In the genomic region with DNA sequence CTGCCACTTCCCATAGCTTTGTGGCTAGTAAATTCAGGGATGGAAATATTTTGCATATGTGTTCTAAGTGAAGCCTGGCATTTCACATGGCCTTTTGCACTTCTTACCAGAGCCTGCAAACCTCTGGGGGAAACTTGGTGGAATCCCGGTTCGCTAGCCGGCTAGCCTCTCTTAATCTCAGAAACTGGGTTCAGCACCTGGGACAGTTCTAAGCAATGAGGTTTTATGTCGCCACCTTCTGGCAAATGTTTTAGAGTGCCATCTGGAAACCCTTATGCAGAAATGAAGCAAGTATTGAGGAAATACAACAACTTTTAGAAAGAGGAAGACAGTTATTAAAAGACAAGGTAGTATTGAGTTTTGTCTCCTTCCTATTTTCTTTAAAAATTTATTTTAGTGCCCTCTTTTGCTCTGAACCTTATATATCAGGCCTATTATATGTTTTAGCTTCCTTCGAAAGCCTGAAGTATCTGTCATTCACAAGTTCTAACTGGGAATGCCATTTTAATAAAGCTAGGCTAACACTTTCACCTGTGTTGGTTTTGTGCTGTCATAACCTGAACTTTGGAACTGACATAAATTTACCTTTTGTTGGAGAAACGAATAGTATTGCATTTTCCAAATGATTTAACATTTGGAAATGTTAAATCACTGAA, we compare ENCODE assay signal across 1 cellular context.
TF ChIP-seq lines count a peak whose summit lies in the region.

No MANE protein-coding gene starts in this region.

TF ChIP-seq in IMR-90, 13 proteins besides CTCF, POLR2A, EP300 and RAD21:
- TF ChIP-seq RFX5 (IDR thresholded peaks at IDR 0.05; ENCODE audit: low read depth, low read length) (no peak), SMC3 (IDR thresholded peaks at IDR 0.05; ENCODE audit: low read depth, low read length) (peak; percentile 60)
- TF ChIP-seq, protein P1, sequence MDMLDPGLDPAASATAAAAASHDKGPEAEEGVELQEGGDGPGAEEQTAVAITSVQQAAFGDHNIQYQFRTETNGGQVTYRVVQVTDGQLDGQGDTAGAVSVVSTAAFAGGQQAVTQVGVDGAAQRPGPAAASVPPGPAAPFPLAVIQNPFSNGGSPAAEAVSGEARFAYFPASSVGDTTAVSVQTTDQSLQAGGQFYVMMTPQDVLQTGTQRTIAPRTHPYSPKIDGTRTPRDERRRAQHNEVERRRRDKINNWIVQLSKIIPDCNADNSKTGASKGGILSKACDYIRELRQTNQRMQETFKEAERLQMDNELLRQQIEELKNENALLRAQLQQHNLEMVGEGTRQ (IDR thresholded peaks at IDR 0.05; ENCODE audit: low read depth, low read length), result no peak
